ENCODE assay signal across 2 cellular contexts in genomic region chr14:94292872-94293577, GRCh38.
TF ChIP-seq lines count a peak whose summit lies in the region.

TSS of gene SERPINA10 (minus strand) at chr14:94293268. CDS start at chr14:94290593, 2,675 bp downstream.

TF ChIP-seq in HEK293, 187 proteins besides CTCF, POLR2A, EP300 and RAD21:
- TF ChIP-seq, protein P1, sequence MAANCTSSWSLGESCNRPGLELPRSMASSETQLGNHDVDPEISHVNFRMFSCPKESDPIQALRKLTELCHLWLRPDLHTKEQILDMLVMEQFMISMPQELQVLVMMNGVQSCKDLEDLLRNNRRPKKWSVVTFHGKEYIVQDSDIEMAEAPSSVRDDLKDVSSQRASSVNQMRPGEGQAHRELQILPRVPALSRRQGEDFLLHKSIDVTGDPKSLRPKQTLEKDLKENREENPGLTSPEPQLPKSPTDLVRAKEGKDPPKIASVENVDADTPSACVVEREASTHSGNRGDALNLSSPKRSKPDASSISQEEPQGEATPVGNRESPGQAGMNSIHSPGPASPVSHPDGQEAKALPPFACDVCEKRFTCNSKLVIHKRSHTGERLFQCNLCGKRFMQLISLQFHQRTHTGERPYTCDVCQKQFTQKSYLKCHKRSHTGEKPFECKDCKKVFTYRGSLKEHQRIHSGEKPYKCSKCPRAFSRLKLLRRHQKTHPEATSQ (tag by site-specific recombination; IDR thresholded peaks at IDR 0.05) = no peak
- TF ChIP-seq REST (tag by site-specific recombination; IDR thresholded peaks at IDR 0.05) = peak; percentile 81
- no peak for TF ChIP-seq KLF10 (tag by site-specific recombination; IDR thresholded peaks at IDR 0.05)
- no peak for TF ChIP-seq ZNF596 (tag by site-specific recombination; IDR thresholded peaks at IDR 0.05)
- no peak for TF ChIP-seq ZNF791 (tag by site-specific recombination; IDR thresholded peaks at IDR 0.05)
- no peak for TF ChIP-seq ZNF600 (tag by site-specific recombination; IDR thresholded peaks at IDR 0.05)

TF ChIP-seq in GM12878, 131 proteins besides CTCF, POLR2A, EP300 and RAD21:
- TF ChIP-seq ZBTB11 (CRISPR knock-in tag; IDR thresholded peaks at IDR 0.05) = no peak
- peak; percentile 54; the same call in 1 of the 2 replicates for TF ChIP-seq REST (IDR thresholded peaks at IDR 0.05; ENCODE audit: low read depth, low read length)
